Comparison of ENCODE assay signal across 10 cellular contexts in genomic region chr4:1644906-1645657, GRCh38. TPM values are rescaled to one million over a fixed set of nuclear protein-coding genes. Genes with fewer than 3 reads are reported as not detected.
DNase-seq lines count a peak whose midpoint lies in the region; ATAC-seq, FAIRE-seq and TF ChIP-seq lines count a peak whose summit lies in the region.
"Had no signal": no experiment of that assay in that cellular context is flagged by ENCODE, and none has a peak within 500 bp of the region (broad histone marks: within the 10 kb centered on the region; RNA-seq: fewer than 3 reads in every experiment).

No MANE protein-coding gene starts in this region.

- intact Hi-C loops in left lung (cut with DNase I): no loop called here

- no peak overlapping the region for H3K14ac ChIP-seq in H1 (ENCODE audit: insufficient read length)

- peak overlapping the region; percentile 14 to 40; a peak in 2 of 4 replicates for H3K4me2 ChIP-seq in H1 (ENCODE audit: insufficient read depth in 1 of 2, low read depth in 2 of 2, low read length in 2 of 2)

- peak; percentile 61 for ATAC-seq in left lung
- no peak for ATAC-seq in GM19035 (IDR thresholded peaks at IDR 0.05; ENCODE audit: unreplicated experiment)
- no peak for ATAC-seq in HG03280 (IDR thresholded peaks at IDR 0.05; ENCODE audit: unreplicated experiment)
- no peak for ATAC-seq in HG03460 (IDR thresholded peaks at IDR 0.05; ENCODE audit: unreplicated experiment)
- ATAC-seq: activated T-helper 17 cell treated with anti-CD3 and anti-CD28 coated beads, Interleukin-2, amount 50 U/mL, for 72 hours; GM12878 had no signal

- H3K4me1 ChIP-seq in H1 (replicated peaks in 1 of 4; ENCODE audit: control insufficient read depth in 3 of 4, insufficient read depth in 4 of 4, low read length in 3 of 4) (peaks cover 0 to 7% (median 3%) of the 10 kb centered on the region in 4 experiments; a peak in 4 of 7 replicates), left lung (no peaks in the 10 kb centered on the region)

- 0 out of 2 replicates have a peak overlapping the region, but pooled peaks have one; percentile 32 for H2BK20ac ChIP-seq in H1 (ENCODE audit: low read length)

- H3K27ac ChIP-seq in H1 (ENCODE audit: low read depth, low read length) (no peak overlapping the region), left lung (no peak overlapping the region), temporal lobe (ENCODE audit: low read depth, low read length) (peak overlapping the region; percentile 97)

- 0 out of 2 replicates have a peak overlapping the region, but pooled peaks have one; percentile 4 for H4K8ac ChIP-seq in H1 (ENCODE audit: extremely low read depth, insufficient read depth, low read length)

- peak overlapping the region; percentile 81 for H2BK15ac ChIP-seq in H1 (ENCODE audit: low read length)

- H3K79me1 ChIP-seq in H1 (ENCODE audit: low read depth, low read length): no peaks in the 10 kb centered on the region

- H3K23me2 ChIP-seq in H1 (ENCODE audit: low read depth, low read length): no peaks in the 10 kb centered on the region

- H4K20me1 ChIP-seq in H1 (replicated peaks in 1 of 2; ENCODE audit: control insufficient read depth in 1 of 2, insufficient read depth in 2 of 2, low read length in 2 of 2): no peaks in the 10 kb centered on the region

- H3K27me3 ChIP-seq in H1 (replicated peaks in 1 of 4; ENCODE audit: control insufficient read depth in 3 of 4, extremely low read depth in 1 of 4, insufficient read depth in 3 of 4, low read length in 3 of 4): no peaks in the 10 kb centered on the region
- H3K27me3 ChIP-seq in left lung: no peaks in the 10 kb centered on the region

- FAIRE-seq in H1 (lab: Jason Lieb, UNC): no peak
- FAIRE-seq: GM12878 had no signal

- TF ChIP-seq CTCF in H1 (IDR thresholded peaks at IDR 0.05; ENCODE audit: control extremely low read depth in 1 of 3, insufficient read depth in 1 of 3, low read depth in 1 of 3, low read length in 3 of 3): no peak
- no peak for TF ChIP-seq CTCF in left lung (IDR thresholded peaks at IDR 0.05)

- CTCF ChIA-PET in H1 (lab: Charles Lee; ENCODE audit: partially characterized antibody): interaction anchor here (1.0 to 4.6 kb wide), 12 partner anchors 9 to 291 kb away, joined by 3 to 23 read pairs (median 3); no protein-coding TSS in a partner anchor

- no peak overlapping the region for H3K9ac ChIP-seq in H1 (replicated peaks in 1 of 4; ENCODE audit: extremely low read depth in 1 of 4, low read depth in 3 of 4, low read length in 3 of 4)

- H3K9me3 ChIP-seq in H1 (ENCODE audit: insufficient read depth in 2 of 2, low read depth in 1 of 2, low read length in 1 of 2) (no peaks in the 10 kb centered on the region), left lung (no peaks in the 10 kb centered on the region)

- H3K36me3 ChIP-seq in H1 (ENCODE audit: control insufficient read depth in 2 of 4, insufficient read depth in 4 of 4, low read length in 3 of 4) (no peaks in the 10 kb centered on the region), left lung (no peaks in the 10 kb centered on the region)

- H3K4ac ChIP-seq in H1 (replicated peaks; ENCODE audit: insufficient read length, low read depth, low read length): no peak overlapping the region

- H2BK12ac ChIP-seq in H1 (ENCODE audit: low read depth, low read length): peak overlapping the region; percentile 60; the same call in 1 of the 2 replicates

- H2BK120ac ChIP-seq in H1 (replicated peaks; ENCODE audit: low read depth, low read length): no peak overlapping the region

- TF ChIP-seq POLR2A in H1 (IDR thresholded peaks at IDR 0.05; ENCODE audit: control extremely low read depth in 1 of 2, low read depth in 2 of 2, low read length in 2 of 2): no peak

- no peaks in the 10 kb centered on the region for H3K79me2 ChIP-seq in H1 (ENCODE audit: control insufficient read depth in 1 of 2, insufficient read depth in 2 of 2, low read length in 2 of 2)

- H3K4me3 ChIP-seq in H1 (ENCODE audit: extremely low read depth in 1 of 4, insufficient read depth in 2 of 4, low read depth in 3 of 4, low read length in 4 of 4): no peak overlapping the region
- H3K4me3 ChIP-seq in left lung: no peak overlapping the region
- H3K4me3 ChIP-seq: GM12878 had no signal

- H3K18ac ChIP-seq in H1 (ENCODE audit: extremely low read depth, low read length): peak overlapping the region; percentile 78

- H4K91ac ChIP-seq in H1 (replicated peaks; ENCODE audit: insufficient read length, low read length): no peak overlapping the region

- peak overlapping the region; percentile 87 for H2BK5ac ChIP-seq in H1 (ENCODE audit: low read depth, low read length)

- peak overlapping the region; percentile 91; the same call in 1 of the 2 replicates for H2AFZ ChIP-seq in H1 (ENCODE audit: low read length)

- WGBS in H1 (ENCODE audit: extremely low coverage in 1 of 2, insufficient coverage in 1 of 2, insufficient read length in 1 of 2, insufficient replicate concordance in 2 of 2, low coverage in 1 of 2, low lambda C conversion rate in 2 of 2, missing lambda C conversion rate in 1 of 2), 2 experiments: 64% methylated on average over 20 of the region's 20 CpGs; no CpG with 5 or more reads in 1 of the 2 experiments

- DNase-seq in NCI-H510A treated with DMSO at 0.1 percent for 48 hours (lab: John Stamatoyannopoulos, UW): peak; percentile 35
- no peak for DNase-seq in H1 (ENCODE audit: low read depth in 1 of 2, low spot score in 2 of 2)
- peak in 1 of 2 donors; percentile 77 for DNase-seq in left lung
- DNase-seq in NCI-H146 treated with DMSO at 0.1 percent for 48 hours (lab: John Stamatoyannopoulos, UW; ENCODE audit: unreplicated experiment): no peak

- H4K5ac ChIP-seq in H1 (ENCODE audit: insufficient read length, low read depth, low read length): peak overlapping the region; percentile 33

- no peak for TF ChIP-seq RAD21 in H1 (IDR thresholded peaks at IDR 0.05 in 1 of 2, conservative IDR thresholded peaks at IDR 0.05 in 1 of 2; ENCODE audit: low read depth in 2 of 2, low read length in 2 of 2)

- H3K23ac ChIP-seq in H1 (ENCODE audit: insufficient read length): no peak overlapping the region

- POLR2A ChIA-PET in H1 (lab: Charles Lee; ENCODE audit: partially characterized antibody): interaction anchor here (1.7 kb wide), 1 partner anchor 76 kb away, joined by 4 read pairs; the partner anchor contains the start of genes TACC3 and TMEM129

- H3K56ac ChIP-seq in H1 (replicated peaks; ENCODE audit: insufficient read length, low read depth, low read length): no peak overlapping the region

- no peak for TF ChIP-seq EP300 in H1 (IDR thresholded peaks at IDR 0.05; ENCODE audit: borderline replicate concordance in 1 of 2, low read depth in 2 of 2, low read length in 2 of 2)

- peak overlapping the region; percentile 65; the same call in 1 of the 2 replicates for H2AK5ac ChIP-seq in H1 (ENCODE audit: low read depth, low read length)

TF ChIP-seq in H1, 55 proteins besides CTCF, POLR2A, EP300 and RAD21:
- TF ChIP-seq KDM1A (IDR thresholded peaks at IDR 0.05; ENCODE audit: borderline replicate concordance, low read length) (peak; percentile 37; the same call in 1 of the 2 replicates), TAF7 (optimal IDR thresholded peaks at IDR 0.05; ENCODE audit: borderline replicate concordance, low read depth, low read length) (no peak), SP1 (IDR thresholded peaks at IDR 0.05; ENCODE audit: low read depth, low read length) (0 out of 2 replicates have a peak, but pooled peaks have one; percentile 72)
TF ChIP-seq in H1: peak in this region for 2.

RNA-seq across cellular contexts. Expression of gene FAM53A, which starts 39.0 kb away (rescaled TPM):
- 2.0 and 2.8 TPM in 2 replicates for total RNA-seq in H1 (2021; fragmentation: NEBNext Ultra II Directional; extraction: Animal tissue kit (Norgen Biotek cat#: 25700))
- 1.9 and 2.5 TPM in 2 replicates for polyA plus RNA-seq in H1 (2011; rRNA removed)
- 2.2 TPM for polyA plus RNA-seq in H1 (2011; cell fraction: cytosol; rRNA removed)
- polyA plus RNA-seq in H1 (2011; cell fraction: nucleus; rRNA removed): 3.8 TPM
- polyA plus RNA-seq in H1 (2012, experiment 1 of 2): 0.57 to 2.2 TPM (median 1.6 TPM) in 4 replicates
- 1.1 TPM for polyA plus RNA-seq in H1 (2012, experiment 2 of 2)
- 1.4 TPM for polyA plus RNA-seq in H1 (2013, experiment 1 of 2)
- 1.1 TPM for polyA plus RNA-seq in H1 (2013, experiment 2 of 2)
- polyA minus RNA-seq in H1 (2011; rRNA and poly(A)+ RNA removed): 3.3 and 3.7 TPM in 2 replicates
- polyA minus RNA-seq in H1 (2011; cell fraction: cytosol; rRNA and poly(A)+ RNA removed): 1.3 TPM
- 2.3 TPM for polyA minus RNA-seq in H1 (2011; cell fraction: nucleus; rRNA and poly(A)+ RNA removed)
- total RNA-seq in left lung (1 to 10 TPM; 1.8 to 1.9 TPM), temporal lobe (2.0 TPM)
